In genomic region chr18:59864446-59864764, GRCh38 we compare ENCODE assay signal across 15 cellular contexts. TPM values are rescaled to one million over a fixed set of nuclear protein-coding genes. Genes with fewer than 3 reads are reported as not detected.
A peak's percentile ranks its signal among the peaks of the same experiment; 100 is the strongest.
DNase-seq lines count a peak whose midpoint lies in the region; ATAC-seq, FAIRE-seq and TF ChIP-seq lines count a peak whose summit lies in the region.
"Had no signal": no experiment of that assay in that cellular context is flagged by ENCODE, and none has a peak within 500 bp of the region (broad histone marks: within the 10 kb centered on the region; RNA-seq: fewer than 3 reads in every experiment).

No MANE protein-coding gene starts in this region.

- H3K23me2 ChIP-seq in H9 (ENCODE audit: insufficient read length, low read depth, low read length, poor library complexity, severe bottlenecking) = no peaks in the 10 kb centered on the region
- no peaks in the 10 kb centered on the region for H3K23me2 ChIP-seq in H1 (ENCODE audit: low read depth, low read length)

- POLR2A ChIA-PET in H1 (lab: Charles Lee; ENCODE audit: partially characterized antibody) = interaction anchor here (0.7 to 6.4 kb wide), 17 partner anchors 8 to 124 kb away, joined by 3 to 116 read pairs (median 4); partner anchors contain the start of gene PMAIP1
- POLR2A ChIA-PET in CD4-positive, alpha-beta memory T cell (lab: Charles Lee; ENCODE audit: partially characterized antibody) = no interaction called here
- POLR2A ChIA-PET in activated CD4-positive, alpha-beta T cell treated with anti-CD3 and anti-CD28 coated beads for 36 hours (lab: Charles Lee) = interaction anchor here (0.6 kb wide), 1 partner anchor 40 kb away, joined by 5 read pairs; no protein-coding TSS in a partner anchor

- no peaks in the 10 kb centered on the region for H3K36me3 Mint-ChIP-seq in H9 (ENCODE audit: insufficient read depth in 1 of 3, low read depth in 3 of 3)
- no peaks in the 10 kb centered on the region for H3K36me3 Mint-ChIP-seq in CD4-positive, alpha-beta memory T cell
- H3K36me3 Mint-ChIP-seq in activated CD4-positive, alpha-beta T cell treated with anti-CD3 and anti-CD28 coated beads for 36 hours (ENCODE audit: low read depth) = no peaks in the 10 kb centered on the region

- H3K4me2 ChIP-seq in H9 (ENCODE audit: insufficient read depth, insufficient read length, low read length) (no peak overlapping the region), OCI-LY1 (ENCODE audit: low read length) (peak overlapping the region; percentile 5; the same call in 1 of the 2 replicates), H1 (ENCODE audit: insufficient read depth in 1 of 2, low read depth in 2 of 2, low read length in 2 of 2) (peak overlapping the region; percentile 48 to 60; a peak in 2 of 4 replicates), keratinocyte (ENCODE audit: control insufficient read depth, extremely low read depth, insufficient read depth, low read depth, low read length) (peak overlapping the region; percentile 65)

- H3K27ac Mint-ChIP-seq in H9 = peak overlapping the region; percentile 94 to 100 (median 99)
- no peak overlapping the region for H3K27ac Mint-ChIP-seq in CD4-positive, alpha-beta memory T cell
- H3K27ac Mint-ChIP-seq in activated CD4-positive, alpha-beta T cell treated with anti-CD3 and anti-CD28 coated beads for 36 hours = no peak overlapping the region

- no peak overlapping the region for H4K91ac ChIP-seq in H9 (ENCODE audit: insufficient read length, low read depth, low read length)
- no peak overlapping the region for H4K91ac ChIP-seq in H1 (replicated peaks; ENCODE audit: insufficient read length, low read length)

- peak overlapping the region; percentile 91 for H2BK20ac ChIP-seq in H9 (ENCODE audit: low read depth, low read length, poor library complexity, severe bottlenecking)
- H2BK20ac ChIP-seq in H1 (ENCODE audit: low read length) = no peak overlapping the region

- peaks cover 6% of the 10 kb centered on the region; the same call in 1 of the 2 replicates for H3F3A ChIP-seq in OCI-LY1 (ENCODE audit: insufficient read depth, low read length)

- H2AK5ac ChIP-seq in H9 (ENCODE audit: insufficient read length, low read length) = no peak overlapping the region
- H2AK5ac ChIP-seq in H1 (ENCODE audit: low read depth, low read length) = no peak overlapping the region

- H3K23ac ChIP-seq in H9 (ENCODE audit: insufficient read length, low read depth, low read length) = no peak overlapping the region
- no peak overlapping the region for H3K23ac ChIP-seq in H1 (ENCODE audit: insufficient read length)

- H3K4me3 Mint-ChIP-seq in H9 = peak overlapping the region in 1 of 2 experiments; percentile 66; a peak in 2 of 5 replicates
- H3K4me3 Mint-ChIP-seq in CD4-positive, alpha-beta memory T cell = no peak overlapping the region
- no peak overlapping the region for H3K4me3 Mint-ChIP-seq in activated CD4-positive, alpha-beta T cell treated with anti-CD3 and anti-CD28 coated beads for 36 hours

- peak overlapping the region; percentile 99 for H3K27ac ChIP-seq in H9 (ENCODE audit: insufficient read length, low read depth, low read length)
- peak overlapping the region; percentile 98 for H3K27ac ChIP-seq in OCI-LY1 (ENCODE audit: low read depth, low read length, poor library complexity, severe bottlenecking)
- H3K27ac ChIP-seq in H1 (ENCODE audit: low read depth, low read length) = peak overlapping the region; percentile 72
- H3K27ac ChIP-seq in keratinocyte (ENCODE audit: control insufficient read depth, insufficient read depth, low read length) = peak overlapping the region; percentile 69
- no peak overlapping the region for H3K27ac ChIP-seq in CD4-positive, alpha-beta memory T cell (ENCODE audit: low read depth, low read length)

- H3K4ac ChIP-seq in H9 (ENCODE audit: low read depth, low read length) = no peak overlapping the region; the same call in 1 of the 2 replicates
- no peak overlapping the region for H3K4ac ChIP-seq in H1 (replicated peaks; ENCODE audit: insufficient read length, low read depth, low read length)

- H3K27me3 ChIP-seq in H9 (ENCODE audit: insufficient read depth, low read length) (no peaks in the 10 kb centered on the region), OCI-LY1 (ENCODE audit: insufficient read depth, low read length) (no peaks in the 10 kb centered on the region), H1 (replicated peaks in 1 of 4; ENCODE audit: control insufficient read depth in 3 of 4, extremely low read depth in 1 of 4, insufficient read depth in 3 of 4, low read length in 3 of 4) (no peaks in the 10 kb centered on the region), keratinocyte (ENCODE audit: control insufficient read depth, extremely low read depth, insufficient read depth, low read length) (no peaks in the 10 kb centered on the region)
- no peaks in the 10 kb centered on the region for H3K27me3 ChIP-seq in CD4-positive, alpha-beta memory T cell (ENCODE audit: insufficient read depth, low read length)

- ATAC-seq in activated CD4-positive, alpha-beta T cell treated with anti-CD3 and anti-CD28 coated beads for 36 hours = no peak
- no peak for ATAC-seq in HG03520 (IDR thresholded peaks at IDR 0.05; ENCODE audit: unreplicated experiment)

- H3K14ac ChIP-seq in H9 (ENCODE audit: insufficient read depth, low read length) (peak overlapping the region; percentile 53; the same call in 1 of the 2 replicates), H1 (ENCODE audit: insufficient read length) (no peak overlapping the region)

- TF ChIP-seq EP300 in H1 (IDR thresholded peaks at IDR 0.05; ENCODE audit: borderline replicate concordance in 1 of 2, low read depth in 2 of 2, low read length in 2 of 2) = no peak

- no peak overlapping the region for H2BK15ac ChIP-seq in H9 (ENCODE audit: low read depth, low read length)
- H2BK15ac ChIP-seq in H1 (ENCODE audit: low read length) = no peak overlapping the region

- CTCF ChIA-PET in H1 (lab: Charles Lee; ENCODE audit: partially characterized antibody) = interaction anchor here (1.0 to 1.7 kb wide), 4 partner anchors 10 to 167 kb away, joined by 3 to 7 read pairs (median 6); partner anchors contain the start of gene CCBE1
- CTCF ChIA-PET in CD4-positive, alpha-beta memory T cell (lab: Charles Lee; ENCODE audit: partially characterized antibody) = no interaction called here
- CTCF ChIA-PET in activated CD4-positive, alpha-beta T cell treated with anti-CD3 and anti-CD28 coated beads for 36 hours (lab: Charles Lee) = no interaction called here

- no peaks in the 10 kb centered on the region for H3K27me3 Mint-ChIP-seq in H9 (ENCODE audit: low read depth)
- no peaks in the 10 kb centered on the region for H3K27me3 Mint-ChIP-seq in CD4-positive, alpha-beta memory T cell
- no peaks in the 10 kb centered on the region for H3K27me3 Mint-ChIP-seq in activated CD4-positive, alpha-beta T cell treated with anti-CD3 and anti-CD28 coated beads for 36 hours

- no peaks in the 10 kb centered on the region for H3K9me1 ChIP-seq in keratinocyte (ENCODE audit: control insufficient read depth, extremely low read depth, insufficient read depth, low read length)

- H2BK120ac ChIP-seq in H9 (ENCODE audit: low read depth, low read length, poor library complexity, severe bottlenecking) (peak overlapping the region; percentile 39), H1 (replicated peaks; ENCODE audit: low read depth, low read length) (peak overlapping the region; percentile 60)

- H4K5ac ChIP-seq in H9 (ENCODE audit: insufficient read length, low read depth, low read length) (no peak overlapping the region), H1 (ENCODE audit: insufficient read length, low read depth, low read length) (peak overlapping the region; percentile 82)

- H2BK5ac ChIP-seq in H9 (ENCODE audit: insufficient read length, low read length) (no peak overlapping the region), H1 (ENCODE audit: low read depth, low read length) (peak overlapping the region; percentile 80)

- H4K20me1 ChIP-seq in H9 (ENCODE audit: control insufficient read depth, insufficient read depth, insufficient read length) = no peaks in the 10 kb centered on the region
- no peaks in the 10 kb centered on the region for H4K20me1 ChIP-seq in OCI-LY1 (ENCODE audit: insufficient read depth, low read length)
- no peaks in the 10 kb centered on the region for H4K20me1 ChIP-seq in H1 (replicated peaks in 1 of 2; ENCODE audit: control insufficient read depth in 1 of 2, insufficient read depth in 2 of 2, low read length in 2 of 2)
- no peaks in the 10 kb centered on the region for H4K20me1 ChIP-seq in keratinocyte (ENCODE audit: control insufficient read depth, extremely low read depth, insufficient read depth, low read length)

- H3K56ac ChIP-seq in H9 (ENCODE audit: insufficient read length, low read depth, low read length) (no peak overlapping the region), H1 (replicated peaks; ENCODE audit: insufficient read length, low read depth, low read length) (no peak overlapping the region)

- dilution Hi-C loops in keratinocyte (cut with MboI; ENCODE audit: extremely low pct_ligation_motif_present, low sequenced_read_pairs) = no loop called here

- no peak overlapping the region for H4K8ac ChIP-seq in H9 (replicated peaks; ENCODE audit: insufficient read length, low read depth, low read length)
- no peak overlapping the region for H4K8ac ChIP-seq in H1 (ENCODE audit: extremely low read depth, insufficient read depth, low read length)

- H3K4me1 ChIP-seq in H9 (ENCODE audit: insufficient read depth, low read length) (peaks cover 18% of the 10 kb centered on the region; the same call in 1 of the 2 replicates), OCI-LY1 (ENCODE audit: insufficient read depth, low read length, severe bottlenecking) (peaks cover 76% of the 10 kb centered on the region), H1 (replicated peaks in 1 of 4; ENCODE audit: control insufficient read depth in 3 of 4, insufficient read depth in 4 of 4, low read length in 3 of 4) (peaks cover 0 to 36% (median 14%) of the 10 kb centered on the region in 4 experiments; a peak in 5 of 7 replicates), keratinocyte (ENCODE audit: control insufficient read depth, extremely low read depth, insufficient read depth, low read length) (peaks cover 24% of the 10 kb centered on the region)
- no peaks in the 10 kb centered on the region for H3K4me1 ChIP-seq in CD4-positive, alpha-beta memory T cell (ENCODE audit: insufficient read depth, low read length)
- H3K4me1 ChIP-seq: HAP-1 had no signal

- H3T11ph ChIP-seq in H9 (ENCODE audit: low read length) = peak overlapping the region; percentile 73

- peak overlapping the region; percentile 6 for H3K18ac ChIP-seq in H9 (ENCODE audit: insufficient read length, low read depth, low read length)
- peak overlapping the region; percentile 40; the same call in 1 of the 2 replicates for H3K18ac ChIP-seq in H1 (ENCODE audit: extremely low read depth, low read length)

- intact Hi-C loops in CD4-positive, alpha-beta memory T cell (cut with micrococcal nuclease) = no loop called here
- intact Hi-C loops in activated CD4-positive, alpha-beta T cell treated with anti-CD3 and anti-CD28 coated beads for 36 hours (cut with DNase I, micrococcal nuclease) = no loop called here

- H2BK12ac ChIP-seq in H9 (ENCODE audit: insufficient read length, low read depth, low read length) (no peak overlapping the region), H1 (ENCODE audit: low read depth, low read length) (peak overlapping the region; percentile 86; the same call in 1 of the 2 replicates)

- no CpG with 5 or more reads among the region's 2 CpGs for WGBS in H9 (ENCODE audit: extremely low coverage, insufficient read length, low lambda C conversion rate)
- 6% methylated on average over 2 of the region's 2 CpGs; no CpG with 5 or more reads in 1 of the 2 experiments for WGBS in H1 (ENCODE audit: extremely low coverage in 1 of 2, insufficient coverage in 1 of 2, insufficient read length in 1 of 2, insufficient replicate concordance in 2 of 2, low coverage in 1 of 2, low lambda C conversion rate in 2 of 2, missing lambda C conversion rate in 1 of 2), 2 experiments

- no peaks in the 10 kb centered on the region for H3K79me1 ChIP-seq in H9 (ENCODE audit: insufficient read depth, low read depth, low read length, poor library complexity, severe bottlenecking)
- no peaks in the 10 kb centered on the region for H3K79me1 ChIP-seq in H1 (ENCODE audit: low read depth, low read length)

- H3K4me3 ChIP-seq in OCI-LY1 (ENCODE audit: low read depth, low read length, poor library complexity, severe bottlenecking) = no peak overlapping the region
- H3K4me3 ChIP-seq in H1 (ENCODE audit: extremely low read depth in 1 of 4, insufficient read depth in 2 of 4, low read depth in 3 of 4, low read length in 4 of 4) = peak overlapping the region in 1 of 4 experiments; percentile 43; a peak in 3 of 8 replicates
- no peak overlapping the region for H3K4me3 ChIP-seq in keratinocyte (ENCODE audit: control insufficient read depth in 2 of 3, extremely low read depth in 1 of 3, insufficient read depth in 2 of 3, low read depth in 1 of 3, low read length in 3 of 3)
- H3K4me3 ChIP-seq in CD4-positive, alpha-beta memory T cell (ENCODE audit: low read length in 2 of 2) = no peak overlapping the region
- H3K4me3 ChIP-seq: HAP-1 had no signal

- no peak for TF ChIP-seq POLR2A in H1 (IDR thresholded peaks at IDR 0.05; ENCODE audit: control extremely low read depth in 1 of 2, low read depth in 2 of 2, low read length in 2 of 2)

- TF ChIP-seq RAD21 in H1 (IDR thresholded peaks at IDR 0.05 in 1 of 2, conservative IDR thresholded peaks at IDR 0.05 in 1 of 2; ENCODE audit: low read depth in 2 of 2, low read length in 2 of 2) = no peak

- no peak for FAIRE-seq in H1 (lab: Jason Lieb, UNC)
- FAIRE-seq in keratinocyte (lab: Jason Lieb, UNC) = peak; percentile 80

- DNase-seq in H9 (no peak), H1 (ENCODE audit: low read depth in 1 of 2, low spot score in 2 of 2) (no peak), keratinocyte (ENCODE audit: low read depth, low spot score) (no peak)
- no peak for DNase-seq in stimulated activated CD8-positive, alpha-beta memory T cell treated with anti-CD3 and anti-CD28 coated beads, Interleukin-4, amount 100 ng/mL, for 48 hours
- no peak for DNase-seq in CD4-positive, alpha-beta memory T cell
- no peak for DNase-seq in activated CD4-positive, alpha-beta T cell treated with anti-CD3 and anti-CD28 coated beads for 36 hours
- DNase-seq: DMS53, KBM-7, NCI-H1092, NCI-H187, NCI-H2171 treated with DMSO at 0.1 percent for 48 hours, NCI-H82 had no signal

- no peaks in the 10 kb centered on the region for H3K36me3 ChIP-seq in OCI-LY1 (ENCODE audit: insufficient read depth, low read length)
- no peaks in the 10 kb centered on the region for H3K36me3 ChIP-seq in H1 (ENCODE audit: control insufficient read depth in 2 of 4, insufficient read depth in 4 of 4, low read length in 3 of 4)
- H3K36me3 ChIP-seq in keratinocyte (ENCODE audit: control insufficient read depth in 2 of 2, extremely low read depth in 1 of 2, insufficient read depth in 2 of 2, low read length in 2 of 2) = no peaks in the 10 kb centered on the region
- no peaks in the 10 kb centered on the region for H3K36me3 ChIP-seq in CD4-positive, alpha-beta memory T cell (ENCODE audit: insufficient read depth, low read length)
- H3K36me3 ChIP-seq: HAP-1 had no signal

- TF ChIP-seq CTCF in H9 (conservative IDR thresholded peaks at IDR 0.05) (no peak), OCI-LY1 (IDR thresholded peaks at IDR 0.05; ENCODE audit: low read length) (no peak), H1 (IDR thresholded peaks at IDR 0.05; ENCODE audit: control extremely low read depth in 1 of 3, insufficient read depth in 1 of 3, low read depth in 1 of 3, low read length in 3 of 3) (no peak), keratinocyte (optimal IDR thresholded peaks at IDR 0.05 in 1 of 3, IDR thresholded peaks at IDR 0.05 in 1 of 3, conservative IDR thresholded peaks at IDR 0.05 in 1 of 3; ENCODE audit: extremely low read depth in 1 of 3, insufficient read depth in 2 of 3, low read length in 3 of 3) (no peak)

- H3K4me1 Mint-ChIP-seq in H9 = peaks cover 48 to 52% of the 10 kb centered on the region in 2 experiments
- H3K4me1 Mint-ChIP-seq in CD4-positive, alpha-beta memory T cell = no peaks in the 10 kb centered on the region
- no peaks in the 10 kb centered on the region for H3K4me1 Mint-ChIP-seq in activated CD4-positive, alpha-beta T cell treated with anti-CD3 and anti-CD28 coated beads for 36 hours

- no peaks in the 10 kb centered on the region for H3K79me2 ChIP-seq in H9 (ENCODE audit: insufficient read depth, low read length)
- H3K79me2 ChIP-seq in OCI-LY1 (ENCODE audit: insufficient read depth, low read length) = no peaks in the 10 kb centered on the region
- H3K79me2 ChIP-seq in H1 (ENCODE audit: control insufficient read depth in 1 of 2, insufficient read depth in 2 of 2, low read length in 2 of 2) = no peaks in the 10 kb centered on the region
- H3K79me2 ChIP-seq in keratinocyte (ENCODE audit: control insufficient read depth, insufficient read depth, low read length) = no peaks in the 10 kb centered on the region

- no peak overlapping the region for H3K9ac ChIP-seq in H9 (ENCODE audit: extremely low read depth, insufficient read length, low read length)
- H3K9ac ChIP-seq in OCI-LY1 (ENCODE audit: low read length) = peak overlapping the region; percentile 4; the same call in 1 of the 2 replicates
- 0 out of 7 replicates have a peak overlapping the region, but pooled peaks of 1 of the 4 experiments have one; percentile 9 for H3K9ac ChIP-seq in H1 (replicated peaks in 1 of 4; ENCODE audit: extremely low read depth in 1 of 4, low read depth in 3 of 4, low read length in 3 of 4)
- H3K9ac ChIP-seq in keratinocyte (ENCODE audit: control insufficient read depth, extremely low read depth, insufficient read depth, low read length) = no peak overlapping the region

- no peaks in the 10 kb centered on the region for H3K9me2 ChIP-seq in OCI-LY1 (ENCODE audit: low read depth, low read length)

- H3K9me3 ChIP-seq in H9 (ENCODE audit: control insufficient read depth, low read depth, low read length) (no peaks in the 10 kb centered on the region), OCI-LY1 (ENCODE audit: low read length) (no peaks in the 10 kb centered on the region), H1 (ENCODE audit: insufficient read depth in 2 of 2, low read depth in 1 of 2, low read length in 1 of 2) (no peaks in the 10 kb centered on the region), keratinocyte (ENCODE audit: control insufficient read depth, low read depth, low read length) (no peaks in the 10 kb centered on the region)
- H3K9me3 ChIP-seq in CD4-positive, alpha-beta memory T cell (ENCODE audit: control insufficient read depth in 1 of 2, low read length in 2 of 2) = no peaks in the 10 kb centered on the region
- H3K9me3 ChIP-seq: HAP-1 had no signal

- H2AFZ ChIP-seq in H9 (ENCODE audit: low read length) = no peak overlapping the region
- no peak overlapping the region for H2AFZ ChIP-seq in OCI-LY1 (ENCODE audit: low read length)
- no peak overlapping the region for H2AFZ ChIP-seq in H1 (ENCODE audit: low read length)
- H2AFZ ChIP-seq in keratinocyte (ENCODE audit: control insufficient read depth, low read length) = no peak overlapping the region

- H3K9me3 Mint-ChIP-seq in H9 = no peaks in the 10 kb centered on the region; a peak in 1 of 5 replicates
- H3K9me3 Mint-ChIP-seq in CD4-positive, alpha-beta memory T cell = no peaks in the 10 kb centered on the region
- H3K9me3 Mint-ChIP-seq in activated CD4-positive, alpha-beta T cell treated with anti-CD3 and anti-CD28 coated beads for 36 hours (ENCODE audit: low read depth) = no peaks in the 10 kb centered on the region

RNA-seq across cellular contexts. Expression of gene PMAIP1, which starts 35.4 kb away (rescaled TPM):
- 149 and 152 TPM in 2 replicates for total RNA-seq in H9 (2021)
- 75.1 and 84.1 TPM in 2 replicates for total RNA-seq in H1 (2021; fragmentation: NEBNext Ultra II Directional; extraction: Animal tissue kit (Norgen Biotek cat#: 25700))
- polyA plus RNA-seq in H1 (2011; rRNA removed) = 51.7 and 51.9 TPM in 2 replicates
- 72.2 TPM for polyA plus RNA-seq in H1 (2011; cell fraction: cytosol; rRNA removed)
- 34.9 TPM for polyA plus RNA-seq in H1 (2011; cell fraction: nucleus; rRNA removed)
- polyA plus RNA-seq in H1 (2012, experiment 1 of 2) = 36.3 to 78.2 TPM (median 46.2 TPM) in 4 replicates
- 9.9 TPM for polyA plus RNA-seq in H1 (2012, experiment 2 of 2)
- polyA plus RNA-seq in H1 (2013, experiment 1 of 2) = 67.2 TPM
- 64.9 TPM for polyA plus RNA-seq in H1 (2013, experiment 2 of 2)
- 24.8 TPM in 2 replicates for polyA minus RNA-seq in H1 (2011; rRNA and poly(A)+ RNA removed)
- polyA minus RNA-seq in H1 (2011; cell fraction: cytosol; rRNA and poly(A)+ RNA removed) = 61.7 TPM
- polyA minus RNA-seq in H1 (2011; cell fraction: nucleus; rRNA and poly(A)+ RNA removed) = 82.8 TPM
- polyA plus RNA-seq in keratinocyte = 24.1 to 49.1 TPM (median 31.8 TPM) in 3 replicates
- 38.1 TPM for polyA plus RNA-seq in keratinocyte (2011; ENCODE audit: low read depth)
- polyA plus RNA-seq in keratinocyte (2011; cell fraction: cytosol; rRNA removed) = 21.5 and 27.2 TPM in 2 replicates
- 42.2 and 47.9 TPM in 2 replicates for polyA plus RNA-seq in keratinocyte (2011; cell fraction: nucleus; rRNA removed)
- polyA plus RNA-seq in keratinocyte (2012; ENCODE audit: low replicate concordance) = 25.9 and 53.6 TPM in 2 replicates
- 3.7 to 11.4 TPM (median 10.4 TPM) in 3 replicates for polyA minus RNA-seq in keratinocyte
- 23.8 TPM for polyA minus RNA-seq in keratinocyte (2011; cell fraction: cytosol; rRNA and poly(A)+ RNA removed)
- 23.4 and 28.2 TPM in 2 replicates for polyA minus RNA-seq in keratinocyte (2011; cell fraction: nucleus; rRNA and poly(A)+ RNA removed)
- 1 to 10 TPM; 8.8 to 9.3 TPM for total RNA-seq in CD4-positive, alpha-beta memory T cell
- 10 to 100 TPM in 1 of 2 donors, 1 to 10 TPM in 1; 6.7 to 39.6 TPM for polyA plus RNA-seq in CD4-positive, alpha-beta memory T cell
- total RNA-seq in activated CD4-positive, alpha-beta T cell treated with anti-CD3 and anti-CD28 coated beads for 36 hours = 10 to 100 TPM; 58.7 to 97.2 TPM

Comparison
In these comparisons a context has a peak if more than half of its experiments do, and no peak if none do; other contexts are left out.
1. H3K27ac Mint-ChIP-seq: peak in H9 (3 of 3); none in CD4-positive, alpha-beta memory T cell (0 of 7) and activated CD4-positive, alpha-beta T cell treated with anti-CD3 and anti-CD28 coated beads for 36 hours (single experiment).